In the genomic region with DNA sequence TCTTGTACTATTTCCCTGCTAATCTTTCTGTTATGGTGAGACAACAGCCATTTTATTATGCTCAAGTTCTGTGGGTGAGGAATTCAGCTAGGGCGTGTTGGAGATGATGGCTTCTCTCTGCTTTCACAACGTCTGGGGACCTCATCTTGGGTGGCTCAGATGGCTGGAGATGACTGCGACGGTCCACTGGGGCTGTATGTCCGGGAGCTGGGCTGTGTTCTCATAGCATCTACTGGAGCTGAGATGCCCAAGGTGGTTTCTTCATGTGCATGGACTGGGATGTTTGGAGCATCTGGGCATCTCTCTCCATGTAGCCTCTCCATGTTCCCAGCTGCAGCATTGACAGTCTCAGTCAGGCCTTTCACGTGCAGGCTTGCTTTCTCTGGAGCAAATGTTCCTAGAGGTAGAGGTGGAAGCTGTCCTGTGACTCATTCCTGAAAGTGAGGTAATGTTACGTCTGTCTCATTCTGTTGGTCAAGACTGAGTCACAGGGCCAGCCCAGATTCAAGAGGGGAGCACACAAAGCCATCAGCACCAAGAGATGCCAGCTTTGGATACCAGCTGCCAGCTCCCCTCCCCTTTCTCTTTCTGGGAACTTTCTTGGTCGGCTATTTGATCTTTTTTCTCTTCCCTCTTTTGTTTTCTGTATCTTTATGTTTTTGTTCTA, we compare ENCODE assay signal across 1 cellular context.
TF ChIP-seq lines count a peak whose summit lies in the region.

No MANE protein-coding gene starts in this region.

TF ChIP-seq in GM23338, 12 proteins besides CTCF, POLR2A, EP300 and RAD21 (continued from another document):
- TF ChIP-seq, protein P1, sequence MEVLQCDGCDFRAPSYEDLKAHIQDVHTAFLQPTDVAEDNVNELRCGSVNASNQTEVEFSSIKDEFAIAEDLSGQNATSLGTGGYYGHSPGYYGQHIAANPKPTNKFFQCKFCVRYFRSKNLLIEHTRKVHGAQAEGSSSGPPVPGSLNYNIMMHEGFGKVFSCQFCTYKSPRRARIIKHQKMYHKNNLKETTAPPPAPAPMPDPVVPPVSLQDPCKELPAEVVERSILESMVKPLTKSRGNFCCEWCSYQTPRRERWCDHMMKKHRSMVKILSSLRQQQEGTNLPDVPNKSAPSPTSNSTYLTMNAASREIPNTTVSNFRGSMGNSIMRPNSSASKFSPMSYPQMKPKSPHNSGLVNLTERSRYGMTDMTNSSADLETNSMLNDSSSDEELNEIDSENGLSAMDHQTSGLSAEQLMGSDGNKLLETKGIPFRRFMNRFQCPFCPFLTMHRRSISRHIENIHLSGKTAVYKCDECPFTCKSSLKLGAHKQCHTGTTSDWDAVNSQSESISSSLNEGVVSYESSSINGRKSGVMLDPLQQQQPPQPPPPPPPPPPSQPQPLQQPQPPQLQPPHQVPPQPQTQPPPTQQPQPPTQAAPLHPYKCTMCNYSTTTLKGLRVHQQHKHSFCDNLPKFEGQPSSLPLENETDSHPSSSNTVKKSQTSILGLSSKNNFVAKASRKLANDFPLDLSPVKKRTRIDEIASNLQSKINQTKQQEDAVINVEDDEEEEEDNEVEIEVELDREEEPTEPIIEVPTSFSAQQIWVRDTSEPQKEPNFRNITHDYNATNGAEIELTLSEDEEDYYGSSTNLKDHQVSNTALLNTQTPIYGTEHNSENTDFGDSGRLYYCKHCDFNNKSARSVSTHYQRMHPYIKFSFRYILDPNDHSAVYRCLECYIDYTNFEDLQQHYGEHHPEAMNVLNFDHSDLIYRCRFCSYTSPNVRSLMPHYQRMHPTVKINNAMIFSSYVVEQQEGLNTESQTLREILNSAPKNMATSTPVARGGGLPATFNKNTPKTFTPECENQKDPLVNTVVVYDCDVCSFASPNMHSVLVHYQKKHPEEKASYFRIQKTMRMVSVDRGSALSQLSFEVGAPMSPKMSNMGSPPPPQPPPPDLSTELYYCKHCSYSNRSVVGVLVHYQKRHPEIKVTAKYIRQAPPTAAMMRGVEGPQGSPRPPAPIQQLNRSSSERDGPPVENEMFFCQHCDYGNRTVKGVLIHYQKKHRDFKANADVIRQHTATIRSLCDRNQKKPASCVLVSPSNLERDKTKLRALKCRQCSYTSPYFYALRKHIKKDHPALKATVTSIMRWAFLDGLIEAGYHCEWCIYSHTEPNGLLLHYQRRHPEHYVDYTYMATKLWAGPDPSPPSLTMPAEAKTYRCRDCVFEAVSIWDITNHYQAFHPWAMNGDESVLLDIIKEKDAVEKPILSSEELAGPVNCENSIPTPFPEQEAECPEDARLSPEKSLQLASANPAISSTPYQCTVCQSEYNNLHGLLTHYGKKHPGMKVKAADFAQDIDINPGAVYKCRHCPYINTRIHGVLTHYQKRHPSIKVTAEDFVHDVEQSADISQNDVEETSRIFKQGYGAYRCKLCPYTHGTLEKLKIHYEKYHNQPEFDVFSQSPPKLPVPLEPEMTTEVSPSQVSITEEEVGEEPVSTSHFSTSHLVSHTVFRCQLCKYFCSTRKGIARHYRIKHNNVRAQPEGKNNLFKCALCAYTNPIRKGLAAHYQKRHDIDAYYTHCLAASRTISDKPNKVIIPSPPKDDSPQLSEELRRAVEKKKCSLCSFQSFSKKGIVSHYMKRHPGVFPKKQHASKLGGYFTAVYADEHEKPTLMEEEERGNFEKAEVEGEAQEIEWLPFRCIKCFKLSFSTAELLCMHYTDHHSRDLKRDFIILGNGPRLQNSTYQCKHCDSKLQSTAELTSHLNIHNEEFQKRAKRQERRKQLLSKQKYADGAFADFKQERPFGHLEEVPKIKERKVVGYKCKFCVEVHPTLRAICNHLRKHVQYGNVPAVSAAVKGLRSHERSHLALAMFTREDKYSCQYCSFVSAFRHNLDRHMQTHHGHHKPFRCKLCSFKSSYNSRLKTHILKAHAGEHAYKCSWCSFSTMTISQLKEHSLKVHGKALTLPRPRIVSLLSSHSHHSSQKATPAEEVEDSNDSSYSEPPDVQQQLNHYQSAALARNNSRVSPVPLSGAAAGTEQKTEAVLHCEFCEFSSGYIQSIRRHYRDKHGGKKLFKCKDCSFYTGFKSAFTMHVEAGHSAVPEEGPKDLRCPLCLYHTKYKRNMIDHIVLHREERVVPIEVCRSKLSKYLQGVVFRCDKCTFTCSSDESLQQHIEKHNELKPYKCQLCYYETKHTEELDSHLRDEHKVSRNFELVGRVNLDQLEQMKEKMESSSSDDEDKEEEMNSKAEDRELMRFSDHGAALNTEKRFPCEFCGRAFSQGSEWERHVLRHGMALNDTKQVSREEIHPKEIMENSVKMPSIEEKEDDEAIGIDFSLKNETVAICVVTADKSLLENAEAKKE (CRISPR knock-in tag; IDR thresholded peaks at IDR 0.05) = no peak
- TF ChIP-seq NANOG (IDR thresholded peaks at IDR 0.05; ENCODE audit: borderline replicate concordance) (no peak), CREB1 (CRISPR knock-in tag; IDR thresholded peaks at IDR 0.05; ENCODE audit: low read depth) (no peak), JUNB (IDR thresholded peaks at IDR 0.05; ENCODE audit: unreplicated experiment) (no peak), POLR2AphosphoS5 (IDR thresholded peaks at IDR 0.05; ENCODE audit: low read depth) (no peak)
- TF ChIP-seq, protein P2, sequence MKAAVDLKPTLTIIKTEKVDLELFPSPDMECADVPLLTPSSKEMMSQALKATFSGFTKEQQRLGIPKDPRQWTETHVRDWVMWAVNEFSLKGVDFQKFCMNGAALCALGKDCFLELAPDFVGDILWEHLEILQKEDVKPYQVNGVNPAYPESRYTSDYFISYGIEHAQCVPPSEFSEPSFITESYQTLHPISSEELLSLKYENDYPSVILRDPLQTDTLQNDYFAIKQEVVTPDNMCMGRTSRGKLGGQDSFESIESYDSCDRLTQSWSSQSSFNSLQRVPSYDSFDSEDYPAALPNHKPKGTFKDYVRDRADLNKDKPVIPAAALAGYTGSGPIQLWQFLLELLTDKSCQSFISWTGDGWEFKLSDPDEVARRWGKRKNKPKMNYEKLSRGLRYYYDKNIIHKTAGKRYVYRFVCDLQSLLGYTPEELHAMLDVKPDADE (IDR thresholded peaks at IDR 0.05) = no peak
